6 cellular contexts compared by ENCODE assay signal in genomic region chr12:56103066-56103711, GRCh38. TPM values are rescaled to one million over a fixed set of nuclear protein-coding genes. Genes with fewer than 3 reads are reported as not detected.
DNase-seq lines count a peak whose midpoint lies in the region; ATAC-seq lines count a peak whose summit lies in the region.

No MANE protein-coding gene starts in this region.

- no peaks in the 10 kb centered on the region for H3K27me3 ChIP-seq in BLaER1 treated with 17β-estradiol and CSF1 and Interleukin-3, amounts not matched to agents 10 nM and 100 nM
- H3K27me3 ChIP-seq in mesenchymal stem cell (ENCODE audit: control insufficient read depth in 1 of 2, insufficient read depth in 1 of 2, low read length in 2 of 2) = no peaks in the 10 kb centered on the region

- H2BK15ac ChIP-seq in mesenchymal stem cell (ENCODE audit: low read depth, poor library complexity, severe bottlenecking) = no peak overlapping the region

- no peaks in the 10 kb centered on the region for H3K9me3 ChIP-seq in BLaER1 treated with 17β-estradiol and CSF1 and Interleukin-3, amounts not matched to agents 10 nM and 100 nM (replicated peaks in 1 of 11)
- H3K9me3 ChIP-seq in T-helper 17 cell (ENCODE audit: control insufficient read depth, low read length, poor library complexity, severe bottlenecking) (no peaks in the 10 kb centered on the region), mesenchymal stem cell (ENCODE audit: control insufficient read depth, low read length) (no peaks in the 10 kb centered on the region)

- H4K91ac ChIP-seq in mesenchymal stem cell (ENCODE audit: low read length) = no peak overlapping the region

- no peak overlapping the region for H3K23ac ChIP-seq in mesenchymal stem cell (ENCODE audit: low read length in 2 of 2)

- no peak overlapping the region for H4K8ac ChIP-seq in mesenchymal stem cell (ENCODE audit: low read length)

- peak overlapping the region in 10 of 11 experiments; percentile 65 to 99 (median 94); a peak in 18 of 22 replicates for H3K27ac ChIP-seq in BLaER1 treated with 17β-estradiol and CSF1 and Interleukin-3, amounts not matched to agents 10 nM and 100 nM
- no peak overlapping the region for H3K27ac ChIP-seq in mesenchymal stem cell (ENCODE audit: low read length, poor library complexity, severe bottlenecking)

- H3K4me1 Mint-ChIP-seq in T-helper 17 cell = peaks cover 52% of the 10 kb centered on the region

- H3K9ac ChIP-seq in BLaER1 treated with 17β-estradiol and CSF1 and Interleukin-3, amounts not matched to agents 10 nM and 100 nM = peak overlapping the region; percentile 85 to 99 (median 97); a peak in 21 of 22 replicates
- peak overlapping the region; percentile 97 for H3K9ac ChIP-seq in mesenchymal stem cell (ENCODE audit: low read length)

- H3K27ac Mint-ChIP-seq in T-helper 17 cell = peak overlapping the region; percentile 99

- peaks cover 4% of the 10 kb centered on the region for H3K79me1 ChIP-seq in mesenchymal stem cell (replicated peaks; ENCODE audit: low read length, poor library complexity, severe bottlenecking)

- peak overlapping the region; percentile 68 to 98 (median 92) for H3K4me3 ChIP-seq in BLaER1 treated with 17β-estradiol and CSF1 and Interleukin-3, amounts not matched to agents 10 nM and 100 nM
- H3K4me3 ChIP-seq in mesenchymal stem cell (ENCODE audit: insufficient read depth in 1 of 2, low read depth in 1 of 2, low read length in 2 of 2) = peak overlapping the region in 1 of 2 experiments; percentile 98

- no peak overlapping the region for H3K18ac ChIP-seq in mesenchymal stem cell (ENCODE audit: low read depth in 1 of 2, low read length in 2 of 2)

- peak; percentile 20 for ATAC-seq in T-helper 17 cell
- ATAC-seq in esophagus mucosa = no peak
- no peak for ATAC-seq in HG03432 (IDR thresholded peaks at IDR 0.05; ENCODE audit: unreplicated experiment)

- no peak overlapping the region for H2BK120ac ChIP-seq in mesenchymal stem cell (ENCODE audit: low read depth, low read length)

- H4K20me1 ChIP-seq in BLaER1 treated with 17β-estradiol and CSF1 and Interleukin-3, amounts not matched to agents 10 nM and 100 nM = peaks cover 9 to 35% (median 30%) of the 10 kb centered on the region in 11 experiments; a peak in 21 of 22 replicates

- H3K4me1 ChIP-seq in BLaER1 treated with 17β-estradiol and CSF1 and Interleukin-3, amounts not matched to agents 10 nM and 100 nM = peaks cover 29 to 38% (median 32%) of the 10 kb centered on the region in 10 experiments
- no peaks in the 10 kb centered on the region for H3K4me1 ChIP-seq in mesenchymal stem cell (ENCODE audit: control insufficient read depth, insufficient read depth, low read depth, low read length)

- H3K4me3 Mint-ChIP-seq in T-helper 17 cell = peak overlapping the region; percentile 100

- no peak overlapping the region for H2BK12ac ChIP-seq in mesenchymal stem cell (ENCODE audit: low read length in 2 of 2)

- peaks cover 2% of the 10 kb centered on the region for H3K36me3 Mint-ChIP-seq in T-helper 17 cell (ENCODE audit: low read depth)

- no peaks in the 10 kb centered on the region for H3K27me3 Mint-ChIP-seq in T-helper 17 cell

- H3K14ac ChIP-seq in mesenchymal stem cell (ENCODE audit: low read length in 2 of 2) = no peak overlapping the region

- no peak overlapping the region for H3K4ac ChIP-seq in mesenchymal stem cell (ENCODE audit: low read depth in 1 of 2, low read length in 2 of 2)

- peaks cover 18 to 30% (median 27%) of the 10 kb centered on the region in 11 experiments for H3K36me3 ChIP-seq in BLaER1 treated with 17β-estradiol and CSF1 and Interleukin-3, amounts not matched to agents 10 nM and 100 nM
- H3K36me3 ChIP-seq in mesenchymal stem cell (ENCODE audit: control insufficient read depth in 1 of 2, insufficient read depth in 2 of 2, low read depth in 1 of 2, low read length in 2 of 2) = peaks cover 9 to 16% of the 10 kb centered on the region in 2 experiments

- H3K4me2 ChIP-seq in BLaER1 treated with 17β-estradiol and CSF1 and Interleukin-3, amounts not matched to agents 10 nM and 100 nM = peak overlapping the region; percentile 74 to 91 (median 88)
- H3K4me2 ChIP-seq in mesenchymal stem cell (ENCODE audit: low read length, poor library complexity, severe bottlenecking) = no peak overlapping the region

- DNase-seq in T-helper 17 cell (no peak), mesenchymal stem cell (no peak), activated gamma-delta T cell (lab: John Stamatoyannopoulos, UW) (no peak)

- no peak overlapping the region for H2BK5ac ChIP-seq in mesenchymal stem cell (ENCODE audit: low read depth, low read length, poor library complexity, severe bottlenecking)

- peak overlapping the region; percentile 7 for H2AK5ac ChIP-seq in mesenchymal stem cell (ENCODE audit: low read length, severe bottlenecking)

- 95% methylated on average over 6 of the region's 6 CpGs for WGBS in mesenchymal stem cell

- no peak overlapping the region for H2AFZ ChIP-seq in mesenchymal stem cell (ENCODE audit: low read depth, low read length)

RNA-seq across cellular contexts. Expression of gene PA2G4, which starts 1.2 kb away (rescaled TPM):
- total RNA-seq in T-helper 17 cell = 10 to 100 TPM; 62.0 to 76.2 TPM
- 98.1 TPM for polyA plus RNA-seq in mesenchymal stem cell (2013, experiment 1 of 2)
- 97.4 TPM for polyA plus RNA-seq in mesenchymal stem cell (2013, experiment 2 of 2)
- total RNA-seq in esophagus mucosa = 125 TPM

RNA-seq across cellular contexts. Expression of gene RPL41, which starts 13.2 kb away (rescaled TPM):
- total RNA-seq in T-helper 17 cell = 1,000 to 10,000 TPM; 5,484 to 5,668 TPM
- 10,850 TPM for polyA plus RNA-seq in mesenchymal stem cell (2013, experiment 1 of 2)
- polyA plus RNA-seq in mesenchymal stem cell (2013, experiment 2 of 2) = 10,960 TPM
- total RNA-seq in esophagus mucosa = 4,992 TPM

RNA-seq across cellular contexts. Expression of gene ZC3H10, which starts 14.9 kb away (rescaled TPM):
- total RNA-seq in T-helper 17 cell (1 to 10 TPM; 6.8 to 8.7 TPM), esophagus mucosa (1.8 TPM)
- 2.5 TPM for polyA plus RNA-seq in mesenchymal stem cell (2013, experiment 1 of 2)
- 2.4 TPM for polyA plus RNA-seq in mesenchymal stem cell (2013, experiment 2 of 2)

RNA-seq across cellular contexts. Expression of gene ERBB3, which starts 23.2 kb away (rescaled TPM):
- total RNA-seq in T-helper 17 cell = under 1 TPM; 0.60 to 0.80 TPM
- 0.17 TPM for polyA plus RNA-seq in mesenchymal stem cell (2013, experiment 1 of 2)
- polyA plus RNA-seq in mesenchymal stem cell (2013, experiment 2 of 2) = 0.10 TPM
- total RNA-seq in esophagus mucosa = 68.1 TPM

RNA-seq across cellular contexts. Expression of gene ESYT1, which starts 24.9 kb away (rescaled TPM):
- total RNA-seq in T-helper 17 cell = 100 to 1,000 TPM; 178 to 211 TPM
- polyA plus RNA-seq in mesenchymal stem cell (2013, experiment 1 of 2) = 63.4 TPM
- polyA plus RNA-seq in mesenchymal stem cell (2013, experiment 2 of 2) = 57.8 TPM
- 48.8 TPM for total RNA-seq in esophagus mucosa
